In genomic region chr9:127035948-127036347, GRCh38 we compare ENCODE assay signal across 13 cellular contexts.
DNase-seq lines count a peak whose midpoint lies in the region; ATAC-seq and TF ChIP-seq lines count a peak whose summit lies in the region.
"Had no signal": no experiment of that assay in that cellular context is flagged by ENCODE, and none has a peak within 500 bp of the region (broad histone marks: within the 10 kb centered on the region; RNA-seq: fewer than 3 reads in every experiment).

No MANE protein-coding gene starts in this region.

- 33% methylated on average over 1 of the region's 4 CpGs; no CpG with 5 or more reads in 1 of the 2 donors for WGBS in gastroesophageal sphincter (ENCODE audit: low coverage in 1 of 2), 2 donors
- WGBS in thyroid gland, 2 donors: 57 to 66% methylated on average over 4 of the region's 4 CpGs

- TF ChIP-seq POLR2A in gastroesophageal sphincter (IDR thresholded peaks at IDR 0.05) (no peak), thyroid gland (IDR thresholded peaks at IDR 0.05) (no peak)

- in situ Hi-C loops in astrocyte of the cerebellum (cut with HindIII; ENCODE audit: low sequenced_read_pairs): no loop called here

- no peak for TF ChIP-seq CTCF in astrocyte of the cerebellum (IDR thresholded peaks at IDR 0.05; ENCODE audit: low read depth, low read length, missing control alignments)
- no peak for TF ChIP-seq CTCF in gastroesophageal sphincter (IDR thresholded peaks at IDR 0.05)
- TF ChIP-seq CTCF in thyroid gland (IDR thresholded peaks at IDR 0.05): no peak

- intact Hi-C loops in thyroid gland (cut with DNase I): no loop called here

- H3K9me3 ChIP-seq in gastroesophageal sphincter: no peaks in the 10 kb centered on the region
- H3K9me3 ChIP-seq in thyroid gland: no peaks in the 10 kb centered on the region

- peak; percentile 80 for ATAC-seq in gastroesophageal sphincter
- no peak for ATAC-seq in HG03342 (IDR thresholded peaks at IDR 0.05; ENCODE audit: unreplicated experiment)
- ATAC-seq: activated CD4-positive, CD25-positive, alpha-beta regulatory T cell treated with anti-CD3 and anti-CD28 coated beads, Interleukin-2, amount 50 U/mL, for 24 hours had no signal

- peaks cover 0 to 34% (median 8%) of the 10 kb centered on the region in 3 donors for H3K4me1 ChIP-seq in gastroesophageal sphincter
- peaks cover 18 to 32% of the 10 kb centered on the region in 2 donors for H3K4me1 ChIP-seq in thyroid gland

- H3K27me3 ChIP-seq in gastroesophageal sphincter (no peaks in the 10 kb centered on the region), thyroid gland (no peaks in the 10 kb centered on the region)

- H3K27ac ChIP-seq in gastroesophageal sphincter (peak overlapping the region in 3 of 4 donors; percentile 58 to 73 (median 63)), thyroid gland (peak overlapping the region; percentile 42 to 49 (median 42))
- H3K27ac ChIP-seq: SK-N-MC had no signal

- no peak overlapping the region for H3K4me3 ChIP-seq in astrocyte of the cerebellum (ENCODE audit: low read depth, low read length)
- no peak overlapping the region for H3K4me3 ChIP-seq in gastroesophageal sphincter
- no peak overlapping the region for H3K4me3 ChIP-seq in thyroid gland (replicated peaks in 1 of 3)
- H3K4me3 ChIP-seq: SK-N-MC had no signal

- DNase-seq in astrocyte of the cerebellum (ENCODE audit: low read depth) (peak; percentile 56), myocyte (ENCODE audit: low read depth) (peak; percentile 31), thyroid gland (peak; percentile 26 to 31), KG1 (lab: John Stamatoyannopoulos, UW) (no peak), NCI-H524 (lab: John Stamatoyannopoulos, UW) (no peak)
- DNase-seq in activated CD4-positive, alpha-beta T cell treated with anti-CD3 and anti-CD28 coated beads for 1 hour: no peak
- DNase-seq: activated effector memory CD4-positive, alpha-beta T cell treated with anti-CD3 and anti-CD28 coated beads, Interleukin-2, amount 50 U/mL, for 16 hours; effector CD8-positive, alpha-beta T cell; NCI-H510A had no signal

- TF ChIP-seq EP300 in gastroesophageal sphincter (IDR thresholded peaks at IDR 0.05): no peak

- H3K36me3 ChIP-seq in gastroesophageal sphincter (no peaks in the 10 kb centered on the region), thyroid gland (no peaks in the 10 kb centered on the region)

Comparison
In these comparisons a context has a peak if more than half of its experiments do, and no peak if none do; other contexts are left out.
1. DNase-seq: peak in astrocyte of the cerebellum (single experiment), myocyte (single experiment) and thyroid gland (2 of 2); none in KG1 (single experiment), activated CD4-positive, alpha-beta T cell treated with anti-CD3 and anti-CD28 coated beads for 1 hour (single experiment) and NCI-H524 (0 of 2).